Comparison of ENCODE assay signal across 1 cellular context in the genomic region with DNA sequence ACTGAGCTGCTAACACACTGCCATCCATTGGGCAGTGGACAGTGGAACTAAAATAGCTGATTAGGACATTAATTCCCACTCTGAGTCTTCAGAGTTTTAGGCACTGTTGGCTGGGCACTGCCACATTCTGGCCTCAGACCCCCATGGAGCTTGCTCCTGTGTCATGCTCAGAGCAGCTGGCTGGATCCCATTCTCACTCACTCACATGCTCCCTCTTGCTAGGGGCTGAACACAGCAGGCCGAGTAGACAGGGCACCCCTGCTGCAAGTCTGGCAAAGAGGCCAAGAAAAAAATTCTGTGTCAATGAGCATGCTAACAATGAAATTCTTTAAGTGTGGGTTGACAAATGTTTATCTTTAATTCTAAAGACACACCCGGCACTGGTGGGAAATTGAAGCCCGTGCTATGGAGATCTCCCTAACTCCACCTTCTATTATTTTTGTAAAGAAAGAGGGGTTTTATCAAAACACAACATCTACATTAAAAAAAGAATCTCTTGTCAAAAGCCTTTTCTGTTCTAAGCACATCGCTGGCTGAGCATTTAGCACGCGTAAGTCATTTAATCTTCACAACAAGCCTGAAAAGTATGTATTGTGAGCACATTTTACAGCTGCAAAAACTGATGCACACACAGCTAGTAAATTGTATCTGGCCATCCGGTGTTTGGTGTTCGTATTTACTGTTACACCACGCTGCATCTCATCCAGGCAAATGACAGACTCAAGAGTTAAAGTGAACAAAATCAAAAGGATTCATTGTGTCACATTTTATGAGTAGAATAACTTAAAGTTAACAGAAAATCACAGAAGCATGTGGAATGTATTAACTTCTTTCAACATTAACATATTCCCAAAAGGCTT.
TF ChIP-seq lines count a peak whose summit lies in the region.

No MANE protein-coding gene starts in this region.

TF ChIP-seq in SK-N-SH treated with all-trans-retinoic acid at 6 μM for 48 hours, 23 proteins besides CTCF, POLR2A, EP300 and RAD21 (continued from another document):
- no peak for TF ChIP-seq OSR1 (CRISPR knock-in tag; IDR thresholded peaks at IDR 0.05)
- TF ChIP-seq ZNF8 (CRISPR knock-in tag; IDR thresholded peaks at IDR 0.05) = no peak
- TF ChIP-seq RARB (CRISPR knock-in tag; IDR thresholded peaks at IDR 0.05) = no peak
- no peak for TF ChIP-seq ISL1 (CRISPR knock-in tag; IDR thresholded peaks at IDR 0.05)
